20 cellular contexts compared by ENCODE assay signal in genomic region chr7:100859856-100860255, GRCh38.
"Had no signal": no experiment of that assay in that cellular context is flagged by ENCODE, and none has a peak within 500 bp of the region (broad histone marks: within the 10 kb centered on the region; RNA-seq: fewer than 3 reads in every experiment).

No MANE protein-coding gene starts in this region.

- H3K27me3 ChIP-seq: right lobe of liver, transverse colon, uterus had no signal

- H3K9me3 Mint-ChIP-seq: activated CD4-positive, alpha-beta T cell treated with anti-CD3 and anti-CD28 coated beads, Interleukin-2, amount 10 ng/mL, durations not matched to agents 24 days and 14 days; activated CD8-positive, alpha-beta T cell treated with anti-CD3 and anti-CD28 coated beads for 36 hours; activated naive CD8-positive, alpha-beta T cell treated with anti-CD3 and anti-CD28 coated beads, Interleukin-2, amount 50 U/mL, for 24 hours; immature natural killer cell; nephron; stimulated activated memory B cell treated with anti-CD40 and anti-IgM and Interleukin-4, amounts not matched to agents 10 μg/mL and 1 μg/mL and 100 μg/mL, for 72 hours had no signal

- H3K27ac ChIP-seq: left ventricle myocardium inferior, parathyroid adenoma, right lobe of liver, skin epidermis, transverse colon, uterus had no signal

- H3K36me3 ChIP-seq: transverse colon, uterus had no signal

- H3K4me1 ChIP-seq: parathyroid adenoma, uterus had no signal

- H3K9ac ChIP-seq: parathyroid adenoma had no signal

- H3K4me1 Mint-ChIP-seq: activated CD4-positive, alpha-beta T cell treated with anti-CD3 and anti-CD28 coated beads, Interleukin-2, amount 10 ng/mL, durations not matched to agents 24 days and 14 days; activated CD8-positive, alpha-beta memory T cell treated with anti-CD3 and anti-CD28 coated beads, Interleukin-2, amount 10 ng/mL, durations not matched to agents 7 days and 5 days; activated naive CD8-positive, alpha-beta T cell treated with anti-CD3 and anti-CD28 coated beads, Interleukin-2, amount 50 U/mL, for 24 hours had no signal

- H3K27me3 Mint-ChIP-seq: activated CD4-positive, alpha-beta T cell treated with anti-CD3 and anti-CD28 coated beads, Interleukin-2, amount 10 ng/mL, durations not matched to agents 24 days and 14 days; activated CD8-positive, alpha-beta memory T cell treated with anti-CD3 and anti-CD28 coated beads, Interleukin-2, amount 10 ng/mL, durations not matched to agents 7 days and 5 days; activated CD8-positive, alpha-beta T cell treated with anti-CD3 and anti-CD28 coated beads for 36 hours; activated naive CD8-positive, alpha-beta T cell treated with anti-CD3 and anti-CD28 coated beads, Interleukin-2, amount 50 U/mL, for 24 hours; stimulated activated memory B cell treated with anti-CD40 and anti-IgM and Interleukin-4, amounts not matched to agents 10 μg/mL and 1 μg/mL and 100 μg/mL, for 72 hours had no signal

- DNase-seq: activated CD4-positive, alpha-beta T cell treated with anti-CD3 and anti-CD28 coated beads, Interleukin-2, amount 10 ng/mL, durations not matched to agents 24 days and 14 days; activated CD8-positive, alpha-beta memory T cell treated with anti-CD3 and anti-CD28 coated beads, Interleukin-2, amount 10 ng/mL, durations not matched to agents 7 days and 5 days; activated CD8-positive, alpha-beta T cell treated with anti-CD3 and anti-CD28 coated beads for 36 hours; activated effector memory CD4-positive, alpha-beta T cell treated with anti-CD3 and anti-CD28 coated beads, Interleukin-2, amount 50 U/mL, for 16 hours; activated naive CD4-positive, alpha-beta T cell treated with anti-CD3 and anti-CD28 coated beads, Interleukin-2, amount 50 U/mL, for 16 hours; activated naive CD8-positive, alpha-beta T cell treated with anti-CD3 and anti-CD28 coated beads, Interleukin-2, amount 50 U/mL, for 24 hours; activated T-cell treated with anti-CD3 and anti-CD28 coated beads for 4 hours; erythroblast; foreskin fibroblast; immature natural killer cell; left ventricle myocardium inferior; nucleus accumbens; stimulated activated CD4-positive, alpha-beta T cell treated with anti-CD3 and anti-CD28 coated beads, Interleukin-2, amount 100 ng/mL, for 24 hours; transverse colon; uterus had no signal

- H3K27ac Mint-ChIP-seq: activated CD4-positive, alpha-beta T cell treated with anti-CD3 and anti-CD28 coated beads, Interleukin-2, amount 10 ng/mL, durations not matched to agents 24 days and 14 days; activated CD8-positive, alpha-beta memory T cell treated with anti-CD3 and anti-CD28 coated beads, Interleukin-2, amount 10 ng/mL, durations not matched to agents 7 days and 5 days; activated CD8-positive, alpha-beta T cell treated with anti-CD3 and anti-CD28 coated beads for 36 hours; activated naive CD8-positive, alpha-beta T cell treated with anti-CD3 and anti-CD28 coated beads, Interleukin-2, amount 50 U/mL, for 24 hours; stimulated activated memory B cell treated with anti-CD40 and anti-IgM and Interleukin-4, amounts not matched to agents 10 μg/mL and 1 μg/mL and 100 μg/mL, for 72 hours had no signal

- H3K79me2 ChIP-seq: parathyroid adenoma had no signal

- H2AFZ ChIP-seq: parathyroid adenoma had no signal

- H3K9me3 ChIP-seq: left ventricle myocardium inferior, right lobe of liver, transverse colon, uterus had no signal

- H3K4me3 Mint-ChIP-seq: activated CD4-positive, alpha-beta T cell treated with anti-CD3 and anti-CD28 coated beads, Interleukin-2, amount 10 ng/mL, durations not matched to agents 24 days and 14 days; activated CD8-positive, alpha-beta memory T cell treated with anti-CD3 and anti-CD28 coated beads, Interleukin-2, amount 10 ng/mL, durations not matched to agents 7 days and 5 days; activated CD8-positive, alpha-beta T cell treated with anti-CD3 and anti-CD28 coated beads for 36 hours; activated naive CD8-positive, alpha-beta T cell treated with anti-CD3 and anti-CD28 coated beads, Interleukin-2, amount 50 U/mL, for 24 hours; immature natural killer cell; nephron; stimulated activated memory B cell treated with anti-CD40 and anti-IgM and Interleukin-4, amounts not matched to agents 10 μg/mL and 1 μg/mL and 100 μg/mL, for 72 hours had no signal

- H3K4me3 ChIP-seq: left ventricle myocardium inferior, right lobe of liver, skin epidermis, transverse colon, uterus had no signal
